13 cellular contexts compared by ENCODE assay signal in genomic region chr12:128570191-128571065, GRCh38.
DNase-seq lines count a peak whose midpoint lies in the region; ATAC-seq and TF ChIP-seq lines count a peak whose summit lies in the region.
"Had no signal": no experiment of that assay in that cellular context is flagged by ENCODE, and none has a peak within 500 bp of the region (broad histone marks: within the 10 kb centered on the region; RNA-seq: fewer than 3 reads in every experiment).

No MANE protein-coding gene starts in this region.

- H3K27me3 ChIP-seq in tibial artery (no peaks in the 10 kb centered on the region), upper lobe of right lung (no peaks in the 10 kb centered on the region)
- H3K27me3 ChIP-seq: vagina had no signal

- H3K36me3 Mint-ChIP-seq in activated T-helper 2 cell treated with anti-CD3 and anti-CD28 coated beads, Interferon-gamma antibody, Interleukin-2, Interleukin-4, amounts not matched to agents 10 μg/mL and 5 μg/mL and 100 μg/mL, durations not matched to agents 14 hours and 24 hours and 36 hours (ENCODE audit: low read depth) = no peaks in the 10 kb centered on the region

- peak; percentile 82 for ATAC-seq in GM19035 (IDR thresholded peaks at IDR 0.05; ENCODE audit: unreplicated experiment)
- peak; percentile 76 for ATAC-seq in HG03045 (IDR thresholded peaks at IDR 0.05; ENCODE audit: unreplicated experiment)
- ATAC-seq in upper lobe of right lung = no peak

- TF ChIP-seq CTCF in GM13977 (IDR thresholded peaks at IDR 0.05; ENCODE audit: extremely low read depth, insufficient read depth, missing control alignments) (no peak), tibial artery (IDR thresholded peaks at IDR 0.05) (no peak), upper lobe of right lung (IDR thresholded peaks at IDR 0.05) (no peak)

- intact Hi-C loops in activated T-helper 2 cell treated with anti-CD3 and anti-CD28 coated beads, Interferon-gamma antibody, Interleukin-2, Interleukin-4, amounts not matched to agents 10 μg/mL and 5 μg/mL and 100 μg/mL, durations not matched to agents 14 hours and 24 hours and 36 hours (cut with micrococcal nuclease) = no loop called here
- intact Hi-C loops in tibial artery (cut with DNase I; ENCODE audit: low total_unique reads) = no loop called here
- intact Hi-C loops in upper lobe of right lung (cut with DNase I) = no loop called here

- peak overlapping the region; percentile 43 for H3K27ac Mint-ChIP-seq in activated T-helper 2 cell treated with anti-CD3 and anti-CD28 coated beads, Interferon-gamma antibody, Interleukin-2, Interleukin-4, amounts not matched to agents 10 μg/mL and 5 μg/mL and 100 μg/mL, durations not matched to agents 14 hours and 24 hours and 36 hours

- H3K36me3 ChIP-seq in tibial artery (no peaks in the 10 kb centered on the region), upper lobe of right lung (no peaks in the 10 kb centered on the region)
- H3K36me3 ChIP-seq: vagina had no signal

- H3K9me3 ChIP-seq in tibial artery = peaks cover 0 to 8% (median 0%) of the 10 kb centered on the region in 3 donors
- H3K9me3 ChIP-seq in upper lobe of right lung = no peaks in the 10 kb centered on the region
- H3K9me3 ChIP-seq: vagina had no signal

- no peak overlapping the region for H3K4me3 Mint-ChIP-seq in activated T-helper 2 cell treated with anti-CD3 and anti-CD28 coated beads, Interferon-gamma antibody, Interleukin-2, Interleukin-4, amounts not matched to agents 10 μg/mL and 5 μg/mL and 100 μg/mL, durations not matched to agents 14 hours and 24 hours and 36 hours (ENCODE audit: low read depth)

- H3K4me1 ChIP-seq in tibial artery (no peaks in the 10 kb centered on the region), upper lobe of right lung (no peaks in the 10 kb centered on the region)
- H3K4me1 ChIP-seq: vagina had no signal

- peaks cover 4% of the 10 kb centered on the region for H3K4me1 Mint-ChIP-seq in activated T-helper 2 cell treated with anti-CD3 and anti-CD28 coated beads, Interferon-gamma antibody, Interleukin-2, Interleukin-4, amounts not matched to agents 10 μg/mL and 5 μg/mL and 100 μg/mL, durations not matched to agents 14 hours and 24 hours and 36 hours (ENCODE audit: low read depth)

- H3K9me3 Mint-ChIP-seq in activated T-helper 2 cell treated with anti-CD3 and anti-CD28 coated beads, Interferon-gamma antibody, Interleukin-2, Interleukin-4, amounts not matched to agents 10 μg/mL and 5 μg/mL and 100 μg/mL, durations not matched to agents 14 hours and 24 hours and 36 hours = peaks cover 24% of the 10 kb centered on the region

- H3K27me3 Mint-ChIP-seq in activated T-helper 2 cell treated with anti-CD3 and anti-CD28 coated beads, Interferon-gamma antibody, Interleukin-2, Interleukin-4, amounts not matched to agents 10 μg/mL and 5 μg/mL and 100 μg/mL, durations not matched to agents 14 hours and 24 hours and 36 hours (ENCODE audit: low read depth) = no peaks in the 10 kb centered on the region

- in situ Hi-C loops in GM13977 (cut with MboI; ENCODE audit: low pct_unique_long_range_greater_than_20kb, low sequenced_read_pairs, unreplicated experiment) = no loop called here

- no peak overlapping the region for H3K27ac ChIP-seq in tibial artery
- H3K27ac ChIP-seq in upper lobe of right lung = no peak overlapping the region
- H3K27ac ChIP-seq: vagina, VCaP had no signal

- DNase-seq in GM13977 (ENCODE audit: low spot score) = peak; percentile 33
- DNase-seq in activated T-helper 2 cell treated with anti-CD3 and anti-CD28 coated beads, Interferon-gamma antibody, Interleukin-2, Interleukin-4, amounts not matched to agents 10 μg/mL and 5 μg/mL and 100 μg/mL, durations not matched to agents 14 hours and 24 hours and 36 hours (ENCODE audit: low spot score) = no peak
- no peak for DNase-seq in tibial artery
- no peak for DNase-seq in amygdala (lab: John Stamatoyannopoulos, UW)
- no peak for DNase-seq in SHP77 treated with DMSO at 0.1 percent for 48 hours (lab: John Stamatoyannopoulos, UW)
- DNase-seq in upper lobe of right lung = no peak
- DNase-seq: activated naive CD4-positive, alpha-beta T cell treated with anti-CD3 and anti-CD28 coated beads, Interleukin-2, amount 50 U/mL, for 16 hours; islet precursor cell; NCI-H510A had no signal

- H3K4me3 ChIP-seq in tibial artery (no peak overlapping the region), upper lobe of right lung (no peak overlapping the region)
- H3K4me3 ChIP-seq: vagina had no signal
